Comparison of ENCODE assay signal across 14 cellular contexts in genomic region chr4:117577686-117578085, GRCh38.
DNase-seq lines count a peak whose midpoint lies in the region; ATAC-seq and TF ChIP-seq lines count a peak whose summit lies in the region.
"Had no signal": no experiment of that assay in that cellular context is flagged by ENCODE, and none has a peak within 500 bp of the region (broad histone marks: within the 10 kb centered on the region; RNA-seq: fewer than 3 reads in every experiment).

No MANE protein-coding gene starts in this region.

- peak overlapping the region; percentile 50 for H3K27ac Mint-ChIP-seq in mesothelial cell of epicardium
- H3K27ac Mint-ChIP-seq: H9 had no signal

- peak overlapping the region; percentile 46 for H3K4me2 ChIP-seq in Loucy (ENCODE audit: low read depth, low read length, poor library complexity, severe bottlenecking)

- H3K79me2 ChIP-seq in Loucy (ENCODE audit: insufficient read depth, low read length) = no peaks in the 10 kb centered on the region

- H3K4me1 ChIP-seq in Loucy (ENCODE audit: insufficient read depth, low read length, poor library complexity, severe bottlenecking) = peaks cover 17% of the 10 kb centered on the region
- H3K4me1 ChIP-seq: Peyer's patch had no signal

- no peaks in the 10 kb centered on the region for H3K36me3 Mint-ChIP-seq in mesothelial cell of epicardium

- DNase-seq in EH (ENCODE audit: low read depth) (peak; percentile 1), cerebellar cortex (ENCODE audit: low spot score) (peak; percentile 71), mesothelial cell of epicardium (ENCODE audit: low spot score in 2 of 2, unreplicated experiment in 2 of 2) (no peak), mucosa of gallbladder (ENCODE audit: low spot score) (no peak)
- DNase-seq: H9, IMR-90, NCI-H2029, NCI-H2171, Peyer's patch, Right ventricle myocardium superior had no signal

- no peaks in the 10 kb centered on the region for H3F3A ChIP-seq in Loucy (ENCODE audit: low read depth)

- peaks cover 10% of the 10 kb centered on the region for H3K9me3 Mint-ChIP-seq in mesothelial cell of epicardium
- H3K9me3 Mint-ChIP-seq: H9 had no signal

- peak overlapping the region; percentile 48; the same call in 1 of the 2 replicates for H2AFZ ChIP-seq in Loucy (ENCODE audit: low read length)

- ATAC-seq in GM18498 (IDR thresholded peaks at IDR 0.05; ENCODE audit: unreplicated experiment) (no peak), GM18909 (IDR thresholded peaks at IDR 0.05; ENCODE audit: poor library complexity, unreplicated experiment) (no peak), GM21526 (IDR thresholded peaks at IDR 0.05; ENCODE audit: low FRiP score, unreplicated experiment) (no peak)

- peak overlapping the region; percentile 18 for H3K4me3 ChIP-seq in Loucy (ENCODE audit: low read length, poor library complexity, severe bottlenecking)
- H3K4me3 ChIP-seq: Peyer's patch had no signal

- H4K20me1 ChIP-seq in Loucy (ENCODE audit: insufficient read depth, low read length, poor library complexity, severe bottlenecking) = no peaks in the 10 kb centered on the region

- peak overlapping the region; percentile 19 for H3K9ac ChIP-seq in Loucy (ENCODE audit: low read depth, low read length, poor library complexity, severe bottlenecking)

- no peaks in the 10 kb centered on the region for H3K9me2 ChIP-seq in Loucy (replicated peaks; ENCODE audit: low read depth, low read length)

- no peaks in the 10 kb centered on the region for H3K27me3 Mint-ChIP-seq in mesothelial cell of epicardium (ENCODE audit: low read depth)

- H3K36me3 ChIP-seq in Loucy (ENCODE audit: insufficient read depth, low read length) = no peaks in the 10 kb centered on the region
- H3K36me3 ChIP-seq: Peyer's patch had no signal

- H3K4me1 Mint-ChIP-seq in mesothelial cell of epicardium = peaks cover 12% of the 10 kb centered on the region
- H3K4me1 Mint-ChIP-seq: H9 had no signal

- no peaks in the 10 kb centered on the region for H3K9me3 ChIP-seq in Loucy (ENCODE audit: insufficient read depth, low read depth, low read length)
- H3K9me3 ChIP-seq: Peyer's patch had no signal

- no peaks in the 10 kb centered on the region for H3K27me3 ChIP-seq in Loucy (ENCODE audit: insufficient read depth, low read length, poor library complexity, severe bottlenecking)
- H3K27me3 ChIP-seq: Peyer's patch had no signal

- TF ChIP-seq CTCF in Loucy (conservative IDR thresholded peaks at IDR 0.05; ENCODE audit: low read length) (no peak), mesothelial cell of epicardium (IDR thresholded peaks at IDR 0.05; ENCODE audit: unreplicated experiment) (no peak)

- no peak overlapping the region for H3K4me3 Mint-ChIP-seq in mesothelial cell of epicardium
- H3K4me3 Mint-ChIP-seq: H9 had no signal

Comparison
In these comparisons a context has a peak if more than half of its experiments do, and no peak if none do; other contexts are left out.
1. DNase-seq: peak in EH (single experiment) and cerebellar cortex (single experiment); none in mesothelial cell of epicardium (0 of 2) and mucosa of gallbladder (single experiment).